Comparison of ENCODE assay signal across 28 cellular contexts in genomic region chr7:96979551-96980276, GRCh38. TPM values are rescaled to one million over a fixed set of nuclear protein-coding genes. Genes with fewer than 3 reads are reported as not detected.
"Had no signal": no experiment of that assay in that cellular context is flagged by ENCODE, and none has a peak within 500 bp of the region (broad histone marks: within the 10 kb centered on the region; RNA-seq: fewer than 3 reads in every experiment).

No MANE protein-coding gene starts in this region.

- H3K9me3 ChIP-seq: colonic mucosa, esophagus squamous epithelium, gastrocnemius medialis, heart right ventricle, left lung, lower lobe of right lung, mucosa of descending colon had no signal

- H3K27me3 ChIP-seq: colonic mucosa had no signal

- DNase-seq: colonic mucosa; cortex of kidney; effector CD8-positive, alpha-beta T cell; effector memory CD8-positive, alpha-beta T cell; endodermal cell; erythroblast; esophagus squamous epithelium; foreskin fibroblast; foreskin melanocyte; gastrocnemius medialis; glutamatergic neuron; head of caudate nucleus; heart right ventricle; hippocampal formation; left cardiac atrium; left lung; left ventricle myocardium superior; lower lobe of right lung; mesenchymal stem cell; mucosa of descending colon; naive B cell had no signal

- H3K4me1 ChIP-seq: colonic mucosa, esophagus squamous epithelium, gastrocnemius medialis, heart right ventricle, left lung, lower lobe of right lung had no signal

- H3K36me3 ChIP-seq: colonic mucosa, esophagus squamous epithelium, gastrocnemius medialis, heart right ventricle, left lung, lower lobe of right lung had no signal

- H3K4me3 ChIP-seq: colonic mucosa, esophagus squamous epithelium, gastrocnemius medialis, heart right ventricle, left lung, lower lobe of right lung, mucosa of descending colon had no signal

- ATAC-seq: effector memory CD8-positive, alpha-beta T cell; gastrocnemius medialis; heart right ventricle; left cardiac atrium; left lung; left ventricle myocardium superior; lower lobe of right lung; mucosa of descending colon had no signal

- H3K27ac ChIP-seq: colonic mucosa, esophagus squamous epithelium, gastrocnemius medialis, heart right ventricle, left lung, lower lobe of right lung had no signal

RNA-seq across cellular contexts. Expression of gene DLX6, which starts 25.6 kb away (rescaled TPM):
- total RNA-seq: chondrocyte, colonic mucosa, dermis microvascular lymphatic vessel endothelial cell, endodermal cell, esophagus squamous epithelium, gastrocnemius medialis, glomerular endothelial cell, heart right ventricle, kidney epithelial cell, left lung, left ventricle myocardium superior, lower lobe of right lung, lung microvascular endothelial cell, mesenteric fat pad had no signal
- polyA plus RNA-seq: heart right ventricle had no signal

RNA-seq across cellular contexts. Expression of gene DLX5, which starts 44.9 kb away (rescaled TPM):
- total RNA-seq: colonic mucosa, dermis microvascular lymphatic vessel endothelial cell, endodermal cell, glomerular endothelial cell, heart right ventricle, kidney epithelial cell, left ventricle myocardium superior, lower lobe of right lung, lung microvascular endothelial cell, myocyte had no signal
